Comparison of ENCODE assay signal across 1 cellular context in genomic region chr6:115945306-115945705, GRCh38.
TF ChIP-seq lines count a peak whose summit lies in the region.

No MANE protein-coding gene starts in this region.

TF ChIP-seq in SK-N-SH, 30 proteins besides CTCF, POLR2A, EP300 and RAD21 (continued from another document):
- TF ChIP-seq SMC3 (IDR thresholded peaks at IDR 0.05; ENCODE audit: low read depth, low read length) (no peak), RCOR1 (IDR thresholded peaks at IDR 0.05; ENCODE audit: low read length) (no peak), NFIC (IDR thresholded peaks at IDR 0.05; ENCODE audit: borderline replicate concordance) (no peak), GATA2 (CRISPR knock-in tag; IDR thresholded peaks at IDR 0.05) (no peak)
